12 cellular contexts compared by ENCODE assay signal in genomic region chr1:21318714-21319159, GRCh38. TPM values are rescaled to one million over a fixed set of nuclear protein-coding genes. Genes with fewer than 3 reads are reported as not detected.
A peak's percentile ranks its signal among the peaks of the same experiment; 100 is the strongest.
DNase-seq lines count a peak whose midpoint lies in the region; ATAC-seq and TF ChIP-seq lines count a peak whose summit lies in the region.
"Had no signal": no experiment of that assay in that cellular context is flagged by ENCODE, and none has a peak within 500 bp of the region (broad histone marks: within the 10 kb centered on the region; RNA-seq: fewer than 3 reads in every experiment).

No MANE protein-coding gene starts in this region.

- H3K4me3 ChIP-seq in BLaER1 (no peak overlapping the region), left ventricle myocardium inferior (peak overlapping the region; percentile 24)

- H3K27me3 ChIP-seq in BLaER1 = no peaks in the 10 kb centered on the region
- H3K27me3 ChIP-seq in left ventricle myocardium inferior (ENCODE audit: low read depth) = no peaks in the 10 kb centered on the region

- H3K9me3 ChIP-seq in BLaER1 (no peaks in the 10 kb centered on the region), left ventricle myocardium inferior (replicated peaks) (no peaks in the 10 kb centered on the region)

- ATAC-seq in WTC11 (no peak), GM19324 (IDR thresholded peaks at IDR 0.05; ENCODE audit: low FRiP score, unreplicated experiment) (no peak), GM19452 (IDR thresholded peaks at IDR 0.05; ENCODE audit: unreplicated experiment) (no peak)
- no peak for ATAC-seq in stimulated activated naive B cell treated with anti-CD40 and anti-IgM and Interleukin-4, amounts not matched to agents 10 μg/mL and 1 μg/mL and 100 μg/mL, for 72 hours (replicated peaks)

- no peaks in the 10 kb centered on the region for H3K36me3 Mint-ChIP-seq in WTC11
- H3K36me3 Mint-ChIP-seq in stimulated activated naive B cell treated with anti-CD40 and anti-IgM and Interleukin-4, amounts not matched to agents 10 μg/mL and 1 μg/mL and 100 μg/mL, for 72 hours = peaks cover 26 to 38% of the 10 kb centered on the region in 2 donors

- intact Hi-C loops in left ventricle myocardium inferior (cut with micrococcal nuclease) = no loop called here
- intact Hi-C loops in posterior vena cava (cut with DNase I) = no loop called here

- peak overlapping the region; percentile 71 for H3K27ac ChIP-seq in BLaER1
- H3K27ac ChIP-seq in left ventricle myocardium inferior (replicated peaks) = peak overlapping the region; percentile 89

- H3K9ac ChIP-seq in BLaER1 = peak overlapping the region; percentile 53; the same call in 1 of the 2 replicates

- no peaks in the 10 kb centered on the region for H3K36me3 ChIP-seq in BLaER1
- H3K36me3 ChIP-seq in left ventricle myocardium inferior = no peaks in the 10 kb centered on the region

- no peaks in the 10 kb centered on the region for H3K27me3 Mint-ChIP-seq in WTC11 (ENCODE audit: low read depth)
- no peaks in the 10 kb centered on the region for H3K27me3 Mint-ChIP-seq in stimulated activated naive B cell treated with anti-CD40 and anti-IgM and Interleukin-4, amounts not matched to agents 10 μg/mL and 1 μg/mL and 100 μg/mL, for 72 hours
- H3K27me3 Mint-ChIP-seq: activated naive CD4-positive, alpha-beta T cell treated with anti-CD3 and anti-CD28 coated beads, Interleukin-2, amount 10 ng/mL, durations not matched to agents 7 days and 5 days; memory B cell had no signal

- POLR2A ChIA-PET in WTC11 (lab: Charles Lee) = interaction anchor here (0.8 to 1.0 kb wide), 2 partner anchors 21 to 25 kb away, joined by 3 read pairs; no protein-coding TSS in a partner anchor

- DNase-seq in WTC11 (ENCODE audit: low spot score) (no peak), left ventricle myocardium inferior (peak; percentile 93), posterior vena cava (ENCODE audit: low spot score) (peak; percentile 97), erythroblast (lab: John Stamatoyannopoulos, UW) (no peak)
- DNase-seq in stimulated activated naive B cell treated with anti-CD40 and anti-IgM and Interleukin-4, amounts not matched to agents 10 μg/mL and 1 μg/mL and 100 μg/mL, for 72 hours = no peak
- DNase-seq: activated naive CD4-positive, alpha-beta T cell treated with anti-CD3 and anti-CD28 coated beads, Interleukin-2, amount 10 ng/mL, durations not matched to agents 7 days and 5 days; KG1; SIG-M5 had no signal

- H3K27ac Mint-ChIP-seq in WTC11 = peak overlapping the region; percentile 35; the same call in 1 of the 2 replicates
- no peak overlapping the region for H3K27ac Mint-ChIP-seq in stimulated activated naive B cell treated with anti-CD40 and anti-IgM and Interleukin-4, amounts not matched to agents 10 μg/mL and 1 μg/mL and 100 μg/mL, for 72 hours
- H3K27ac Mint-ChIP-seq: activated naive CD4-positive, alpha-beta T cell treated with anti-CD3 and anti-CD28 coated beads, Interleukin-2, amount 10 ng/mL, durations not matched to agents 7 days and 5 days had no signal

- H4K20me1 ChIP-seq in BLaER1 = no peaks in the 10 kb centered on the region

- H3K4me1 Mint-ChIP-seq in WTC11 = peaks cover 80% of the 10 kb centered on the region
- H3K4me1 Mint-ChIP-seq in stimulated activated naive B cell treated with anti-CD40 and anti-IgM and Interleukin-4, amounts not matched to agents 10 μg/mL and 1 μg/mL and 100 μg/mL, for 72 hours = peaks cover 45 to 81% of the 10 kb centered on the region in 2 donors

- no peaks in the 10 kb centered on the region for H3K9me3 Mint-ChIP-seq in WTC11
- H3K9me3 Mint-ChIP-seq in stimulated activated naive B cell treated with anti-CD40 and anti-IgM and Interleukin-4, amounts not matched to agents 10 μg/mL and 1 μg/mL and 100 μg/mL, for 72 hours = no peaks in the 10 kb centered on the region
- H3K9me3 Mint-ChIP-seq: activated naive CD4-positive, alpha-beta T cell treated with anti-CD3 and anti-CD28 coated beads, Interleukin-2, amount 10 ng/mL, durations not matched to agents 7 days and 5 days; memory B cell had no signal

- H3K4me2 ChIP-seq in BLaER1 = peak overlapping the region; percentile 82

- H3K4me1 ChIP-seq in BLaER1 (peaks cover 68% of the 10 kb centered on the region), left ventricle myocardium inferior (peaks cover 97% of the 10 kb centered on the region)

- no peak for TF ChIP-seq CTCF in WTC11 (IDR thresholded peaks at IDR 0.05)
- no peak for TF ChIP-seq CTCF in left ventricle myocardium inferior (IDR thresholded peaks at IDR 0.05; ENCODE audit: borderline replicate concordance)

- CTCF ChIA-PET in WTC11 (lab: Charles Lee) = interaction anchor here (0.7 to 11.8 kb wide), 8 partner anchors 13 to 74 kb away, joined by 4 to 178 read pairs (median 14); no protein-coding TSS in a partner anchor

- no peak for TF ChIP-seq POLR2A in erythroblast (IDR thresholded peaks at IDR 0.05; ENCODE audit: low read length)

- H3K4me3 Mint-ChIP-seq in WTC11 = no peak overlapping the region
- H3K4me3 Mint-ChIP-seq in stimulated activated naive B cell treated with anti-CD40 and anti-IgM and Interleukin-4, amounts not matched to agents 10 μg/mL and 1 μg/mL and 100 μg/mL, for 72 hours = no peak overlapping the region
- H3K4me3 Mint-ChIP-seq: activated naive CD4-positive, alpha-beta T cell treated with anti-CD3 and anti-CD28 coated beads, Interleukin-2, amount 10 ng/mL, durations not matched to agents 7 days and 5 days; memory B cell had no signal

TF ChIP-seq in WTC11, 78 proteins besides CTCF, POLR2A, EP300 and RAD21:
- TF ChIP-seq USF1 (CRISPR knock-in tag; IDR thresholded peaks at IDR 0.05) (no peak), RELA (CRISPR knock-in tag; IDR thresholded peaks at IDR 0.05; ENCODE audit: borderline replicate concordance) (no peak), GRHL2 (CRISPR knock-in tag; IDR thresholded peaks at IDR 0.05; ENCODE audit: insufficient replicate concordance, severe bottlenecking) (no peak), TP53 (CRISPR knock-in tag; IDR thresholded peaks at IDR 0.05) (no peak), ETV6 (CRISPR knock-in tag; IDR thresholded peaks at IDR 0.05) (no peak), IRF2 (CRISPR knock-in tag; IDR thresholded peaks at IDR 0.05; ENCODE audit: borderline replicate concordance, low read depth) (no peak), ZNF671 (CRISPR knock-in tag; IDR thresholded peaks at IDR 0.05) (no peak), ZBTB43 (CRISPR knock-in tag; IDR thresholded peaks at IDR 0.05) (no peak), ATF1 (CRISPR knock-in tag; IDR thresholded peaks at IDR 0.05) (no peak), USF2 (CRISPR knock-in tag; IDR thresholded peaks at IDR 0.05) (no peak), NR2C2 (CRISPR knock-in tag; IDR thresholded peaks at IDR 0.05) (no peak), ZSCAN18 (CRISPR knock-in tag; IDR thresholded peaks at IDR 0.05) (no peak), NR1H2 (CRISPR knock-in tag; IDR thresholded peaks at IDR 0.05) (no peak), SOX15 (CRISPR knock-in tag; IDR thresholded peaks at IDR 0.05) (no peak), ZMAT4 (CRISPR knock-in tag; IDR thresholded peaks at IDR 0.05) (no peak), NFYB (CRISPR knock-in tag; conservative IDR thresholded peaks at IDR 0.05; ENCODE audit: low read depth) (no peak)

RNA-seq across cellular contexts. Expression of gene ECE1, which starts 28.5 kb away (rescaled TPM):
- total RNA-seq in WTC11 (2021) (40.6 to 45.0 TPM (median 42.0 TPM) in 3 replicates), left ventricle myocardium inferior (54.7 TPM), posterior vena cava (100 to 1,000 TPM; 108 to 120 TPM)

Comparison
In these comparisons a context has a peak if more than half of its experiments do, and no peak if none do; other contexts are left out.
1. DNase-seq: peak in left ventricle myocardium inferior (single experiment) and posterior vena cava (single experiment); none in WTC11 (single experiment), erythroblast (0 of 2) and stimulated activated naive B cell treated with anti-CD40 and anti-IgM and Interleukin-4, amounts not matched to agents 10 μg/mL and 1 μg/mL and 100 μg/mL, for 72 hours (single experiment).